Comparison of ENCODE assay signal across 1 cellular context in genomic region chr5:83530186-83530585, GRCh38.
TF ChIP-seq lines count a peak whose summit lies in the region.

No MANE protein-coding gene starts in this region.

TF ChIP-seq in GM23338, 12 proteins besides CTCF, POLR2A, EP300 and RAD21 (continued from another document):
- TF ChIP-seq ZNF462 (CRISPR knock-in tag; IDR thresholded peaks at IDR 0.05): no peak
